9 cellular contexts compared by ENCODE assay signal in genomic region chr11:96854425-96854824, GRCh38.
"Had no signal": no experiment of that assay in that cellular context is flagged by ENCODE, and none has a peak within 500 bp of the region (broad histone marks: within the 10 kb centered on the region; RNA-seq: fewer than 3 reads in every experiment).

No MANE protein-coding gene starts in this region.

- H3K27ac ChIP-seq: GM23248 had no signal

- DNase-seq: GM23248, GOT3, H7, H9, HCEC 1CT, HFFc6 had no signal

- H3K4me3 ChIP-seq: GM23248, GM23338, HAP-1 had no signal

- H3K36me3 ChIP-seq: HAP-1 had no signal

- ATAC-seq: GM23338, HCT116 had no signal

- H3K4me1 ChIP-seq: HAP-1 had no signal

- H3K9me3 ChIP-seq: HAP-1 had no signal
